In the genomic region with DNA sequence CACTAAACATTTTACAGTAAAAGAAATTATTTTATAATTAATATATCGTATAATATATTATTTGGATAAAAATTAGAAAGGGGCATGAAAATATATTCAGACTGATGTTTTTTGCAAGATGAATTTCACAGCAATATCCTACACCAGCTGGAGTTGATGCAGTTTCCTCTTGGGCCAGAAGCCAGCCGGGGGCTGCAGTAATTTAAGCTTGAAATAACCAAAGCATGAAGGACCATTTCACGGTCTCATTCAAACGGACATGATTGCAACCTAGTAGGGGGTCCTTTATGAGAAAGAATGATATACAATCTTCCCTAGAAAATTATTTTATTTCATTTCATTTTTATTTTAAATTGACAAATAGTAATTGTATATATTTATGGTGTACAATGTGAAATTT, we compare ENCODE assay signal across 20 cellular contexts.
"Had no signal": no experiment of that assay in that cellular context is flagged by ENCODE, and none has a peak within 500 bp of the region (broad histone marks: within the 10 kb centered on the region; RNA-seq: fewer than 3 reads in every experiment).

No MANE protein-coding gene starts in this region.

- H3K4me3 ChIP-seq: esophagus muscularis mucosa, gastrocnemius medialis, left lung, lung, neural progenitor cell, ovary, stomach, thoracic aorta, transverse colon had no signal

- H3K27me3 Mint-ChIP-seq: natural killer cell treated with Interleukin-12 subunit alpha and Interleukin-12 subunit beta and Interleukin-15 and Interleukin-18, amount 100 ng/mL, for 72 hours had no signal

- H3K4me3 Mint-ChIP-seq: natural killer cell treated with Interleukin-12 subunit alpha and Interleukin-12 subunit beta and Interleukin-15 and Interleukin-18, amount 100 ng/mL, for 72 hours; neural progenitor cell had no signal

- ATAC-seq: gastrocnemius medialis; left lung; natural killer cell treated with Interleukin-12 subunit alpha and Interleukin-12 subunit beta and Interleukin-15 and Interleukin-18, amount 100 ng/mL, for 72 hours; right cardiac atrium had no signal

- H3K36me3 Mint-ChIP-seq: neural progenitor cell had no signal

- H3K27ac Mint-ChIP-seq: natural killer cell treated with Interleukin-12 subunit alpha and Interleukin-12 subunit beta and Interleukin-15 and Interleukin-18, amount 100 ng/mL, for 72 hours; neural progenitor cell had no signal

- DNase-seq: effector memory CD4-positive, alpha-beta T cell; gastrocnemius medialis; islet precursor cell; left lung; mesenchymal stem cell; midbrain; nucleus accumbens; ovary; right cardiac atrium; small intestine; stimulated activated CD4-positive, alpha-beta T cell treated with anti-CD3 and anti-CD28 coated beads, Interleukin-12 subunit alpha, Interleukin-12 subunit beta, amount 100 ng/mL, for 4 hours; stimulated activated naive CD4-positive, alpha-beta T cell; stomach; substantia nigra; transverse colon had no signal
